Comparison of ENCODE assay signal across 18 cellular contexts in the genomic region with DNA sequence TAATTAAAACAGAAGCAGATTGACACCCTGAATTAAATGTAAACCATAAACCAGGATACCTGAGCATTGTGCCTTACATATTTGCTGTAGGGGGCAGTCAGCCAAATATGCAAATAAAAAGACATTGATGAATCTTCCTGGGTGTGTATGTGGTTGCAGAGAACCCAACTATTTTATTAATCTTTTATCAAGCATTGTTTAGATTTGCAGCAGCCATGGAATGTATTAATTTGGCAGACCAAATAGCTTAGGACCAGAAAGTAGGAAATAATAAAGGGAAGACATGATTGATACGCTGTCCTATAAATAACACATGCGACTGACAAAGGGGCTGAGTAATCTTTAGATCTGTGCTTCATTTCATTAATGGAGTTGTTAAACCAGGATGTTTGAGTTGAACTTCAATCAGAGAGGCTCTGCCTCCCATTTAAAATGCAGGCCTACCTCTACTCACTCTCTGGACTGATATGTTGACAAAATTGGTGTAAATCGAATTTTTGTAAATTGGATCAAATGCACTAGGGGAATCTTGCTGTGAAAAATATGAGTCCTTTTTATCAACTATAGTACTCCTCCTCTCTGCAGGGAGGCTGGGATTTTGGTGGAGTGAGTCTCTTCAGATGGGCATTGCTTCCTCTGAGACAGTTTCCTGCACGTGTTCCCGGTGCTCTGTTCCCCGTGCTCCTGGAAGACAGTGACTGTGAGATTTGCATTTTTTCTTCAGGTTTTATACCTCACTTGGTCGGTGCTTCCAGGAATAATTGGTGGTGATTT. TPM values are rescaled to one million over a fixed set of nuclear protein-coding genes. Genes with fewer than 3 reads are reported as not detected.
A peak's percentile ranks its signal among the peaks of the same experiment; 100 is the strongest.
DNase-seq lines count a peak whose midpoint lies in the region; ATAC-seq, FAIRE-seq and TF ChIP-seq lines count a peak whose summit lies in the region.
"Had no signal": no experiment of that assay in that cellular context is flagged by ENCODE, and none has a peak within 500 bp of the region (broad histone marks: within the 10 kb centered on the region; RNA-seq: fewer than 3 reads in every experiment).

No MANE protein-coding gene starts in this region.

- no peaks in the 10 kb centered on the region for H3K27me3 Mint-ChIP-seq in astrocyte (ENCODE audit: low read depth, unreplicated experiment)

- H3K4me1 Mint-ChIP-seq in astrocyte (ENCODE audit: low read depth, unreplicated experiment), result peaks cover 20% of the 10 kb centered on the region
- no peaks in the 10 kb centered on the region for H3K4me1 Mint-ChIP-seq in stimulated activated effector memory CD8-positive, alpha-beta T cell treated with anti-CD3 and anti-CD28 coated beads, Interleukin-12 subunit alpha, Interleukin-12 subunit beta, amount 100 ng/mL, for 72 hours
- H3K4me1 Mint-ChIP-seq: CD4-positive, CD25-positive, alpha-beta regulatory T cell; T-cell had no signal

- no peaks in the 10 kb centered on the region for H3K9me3 ChIP-seq in astrocyte (ENCODE audit: insufficient read depth, low read depth, low read length)

- no peak overlapping the region for H3K27ac ChIP-seq in astrocyte (ENCODE audit: low read depth, low read length)
- H3K27ac ChIP-seq: 22Rv1 had no signal

- no peaks in the 10 kb centered on the region for H3K36me3 Mint-ChIP-seq in astrocyte (ENCODE audit: low read depth, unreplicated experiment)
- H3K36me3 Mint-ChIP-seq in stimulated activated effector memory CD8-positive, alpha-beta T cell treated with anti-CD3 and anti-CD28 coated beads, Interleukin-12 subunit alpha, Interleukin-12 subunit beta, amount 100 ng/mL, for 72 hours, result no peaks in the 10 kb centered on the region
- H3K36me3 Mint-ChIP-seq: CD4-positive, CD25-positive, alpha-beta regulatory T cell; T-cell had no signal

- peaks cover 77% of the 10 kb centered on the region for H4K20me1 ChIP-seq in astrocyte (ENCODE audit: insufficient read depth, low read length)

- TF ChIP-seq CTCF in astrocyte (IDR thresholded peaks at IDR 0.05; ENCODE audit: insufficient read depth, low read depth, low read length), result no peak
- no peak for TF ChIP-seq CTCF in GM10248 (IDR thresholded peaks at IDR 0.05; ENCODE audit: control extremely low read depth, extremely low read depth, low read depth, missing control alignments)

- H3K4me3 Mint-ChIP-seq in astrocyte (ENCODE audit: unreplicated experiment), result no peak overlapping the region
- no peak overlapping the region for H3K4me3 Mint-ChIP-seq in stimulated activated effector memory CD8-positive, alpha-beta T cell treated with anti-CD3 and anti-CD28 coated beads, Interleukin-12 subunit alpha, Interleukin-12 subunit beta, amount 100 ng/mL, for 72 hours
- H3K4me3 Mint-ChIP-seq: CD4-positive, CD25-positive, alpha-beta regulatory T cell; T-cell had no signal

- H3K4me3 ChIP-seq in astrocyte (ENCODE audit: insufficient read depth, low read depth, low read length), result no peak overlapping the region

- H3K27ac Mint-ChIP-seq in astrocyte (ENCODE audit: unreplicated experiment), result no peak overlapping the region
- H3K27ac Mint-ChIP-seq in stimulated activated effector memory CD8-positive, alpha-beta T cell treated with anti-CD3 and anti-CD28 coated beads, Interleukin-12 subunit alpha, Interleukin-12 subunit beta, amount 100 ng/mL, for 72 hours, result no peak overlapping the region
- H3K27ac Mint-ChIP-seq: CD4-positive, CD25-positive, alpha-beta regulatory T cell; T-cell had no signal

- H3K9me3 Mint-ChIP-seq in astrocyte (ENCODE audit: unreplicated experiment), result no peaks in the 10 kb centered on the region
- H3K9me3 Mint-ChIP-seq in stimulated activated effector memory CD8-positive, alpha-beta T cell treated with anti-CD3 and anti-CD28 coated beads, Interleukin-12 subunit alpha, Interleukin-12 subunit beta, amount 100 ng/mL, for 72 hours, result no peaks in the 10 kb centered on the region
- H3K9me3 Mint-ChIP-seq: CD4-positive, CD25-positive, alpha-beta regulatory T cell; T-cell had no signal

- peaks cover 8% of the 10 kb centered on the region for H3K27me3 ChIP-seq in astrocyte (ENCODE audit: insufficient read depth, low read length)

- no peak overlapping the region for H3K4me2 ChIP-seq in astrocyte (ENCODE audit: low read length)

- CTCF ChIA-PET in GM10248 (lab: Yijun Ruan, JAX), result interaction anchor here (1.1 to 1.3 kb wide), 2 partner anchors 10 to 18 kb away, joined by 3 to 4 read pairs; no protein-coding TSS in a partner anchor

- H3K36me3 ChIP-seq in astrocyte (ENCODE audit: insufficient read depth, low read length), result no peaks in the 10 kb centered on the region

- peaks cover 55% of the 10 kb centered on the region for H3K79me2 ChIP-seq in astrocyte (ENCODE audit: insufficient read depth, low read length)

- POLR2A ChIA-PET in GM10248 (lab: Yijun Ruan, JAX), result no interaction called here

- H3K4me1 ChIP-seq in astrocyte (ENCODE audit: insufficient read depth, low read length), result no peaks in the 10 kb centered on the region

- ATAC-seq in left lobe of liver (no peak), GM19035 (IDR thresholded peaks at IDR 0.05; ENCODE audit: unreplicated experiment) (no peak)
- no peak for ATAC-seq in stimulated activated effector memory CD8-positive, alpha-beta T cell treated with anti-CD3 and anti-CD28 coated beads, Interleukin-12 subunit alpha, Interleukin-12 subunit beta, amount 100 ng/mL, for 72 hours
- ATAC-seq: HCT116, T-cell had no signal

- FAIRE-seq in astrocyte (lab: Jason Lieb, UNC), result no peak

- H3K9ac ChIP-seq in astrocyte (ENCODE audit: low read length), result no peak overlapping the region

- DNase-seq in DMS 273 (lab: John Stamatoyannopoulos, UW; ENCODE audit: unreplicated experiment) (peak; percentile 70), DMS 273 treated with DMSO at 0.1 percent for 48 hours (lab: John Stamatoyannopoulos, UW) (no peak), NCI-H526 treated with DMSO at 0.1 percent for 48 hours (lab: John Stamatoyannopoulos, UW) (peak; percentile 68), astrocyte (ENCODE audit: low read depth) (peak; percentile 65), left lobe of liver (ENCODE audit: low spot score) (no peak), GM10248 (ENCODE audit: extremely low spot score) (no peak)
- no peak for DNase-seq in stimulated activated effector memory CD8-positive, alpha-beta T cell treated with anti-CD3 and anti-CD28 coated beads, Interleukin-12 subunit alpha, Interleukin-12 subunit beta, amount 100 ng/mL, for 72 hours (ENCODE audit: low spot score in 2 of 2)
- DNase-seq: CD4-positive, CD25-positive, alpha-beta regulatory T cell; DMS53; KG1; NCI-H1436; NCI-H1930; NCI-H226; Right ventricle myocardium superior; T-cell had no signal

- no peak overlapping the region for H2AFZ ChIP-seq in astrocyte (ENCODE audit: low read depth, low read length)

RNA-seq across cellular contexts. Expression of a gene that starts 11.8 kb away (rescaled TPM):
- total RNA-seq in astrocyte (68.2 and 73.2 TPM in 2 replicates), left lobe of liver (26.1 TPM)

Comparison
In these comparisons a context has a peak if more than half of its experiments do, and no peak if none do; other contexts are left out.
1. DNase-seq: peak in DMS 273 (single experiment), NCI-H526 treated with DMSO at 0.1 percent for 48 hours (single experiment) and astrocyte (single experiment); none in DMS 273 treated with DMSO at 0.1 percent for 48 hours (single experiment), left lobe of liver (single experiment), stimulated activated effector memory CD8-positive, alpha-beta T cell treated with anti-CD3 and anti-CD28 coated beads, Interleukin-12 subunit alpha, Interleukin-12 subunit beta, amount 100 ng/mL, for 72 hours (0 of 2) and GM10248 (single experiment).